Comparison of ENCODE assay signal across 8 cellular contexts in genomic region chr17:81665205-81666091, GRCh38. TPM values are rescaled to one million over a fixed set of nuclear protein-coding genes. Genes with fewer than 3 reads are reported as not detected.
A peak's percentile ranks its signal among the peaks of the same experiment; 100 is the strongest.
DNase-seq lines count a peak whose midpoint lies in the region; ATAC-seq and TF ChIP-seq lines count a peak whose summit lies in the region.

No MANE protein-coding gene starts in this region.

- no peak overlapping the region for H2AFZ ChIP-seq in Karpas-422 (ENCODE audit: low read length)
- peak overlapping the region; percentile 59 for H2AFZ ChIP-seq in neural cell (ENCODE audit: low read depth, low read length)

- DNase-seq in NCI-H748 (lab: John Stamatoyannopoulos, UW; ENCODE audit: unreplicated experiment) (peak; percentile 49), NCI-H748 treated with DMSO at 0.1 percent for 48 hours (lab: John Stamatoyannopoulos, UW) (no peak), Karpas-422 (peak; percentile 88), epithelial cell of proximal tubule (ENCODE audit: low read depth) (no peak), upper lobe of right lung (peak; percentile 78), cerebellar cortex (ENCODE audit: low spot score) (no peak)
- DNase-seq in activated CD4-positive, alpha-beta T cell treated with anti-CD3 and anti-CD28 coated beads, Interleukin-2, amount 50 U/mL, for 48 hours: peak; percentile 69 to 76

- peak overlapping the region; percentile 97 for H3K4me2 ChIP-seq in Karpas-422 (ENCODE audit: low read depth, low read length, poor library complexity, severe bottlenecking)
- peak overlapping the region; percentile 92 for H3K4me2 ChIP-seq in neural cell (ENCODE audit: low read length)

- no peak for TF ChIP-seq RAD21 in neural cell (conservative IDR thresholded peaks at IDR 0.05)

- no peaks in the 10 kb centered on the region for H3K9me2 ChIP-seq in Karpas-422 (replicated peaks; ENCODE audit: insufficient read depth, low read length)
- no peaks in the 10 kb centered on the region for H3K9me2 ChIP-seq in neural cell (ENCODE audit: insufficient read depth, low read length)

- H3K79me2 ChIP-seq in Karpas-422 (ENCODE audit: low read length) (peaks cover 43% of the 10 kb centered on the region), neural cell (replicated peaks; ENCODE audit: insufficient read depth, low read length) (peaks cover 10% of the 10 kb centered on the region)

- H4K20me1 ChIP-seq in Karpas-422 (ENCODE audit: insufficient read depth, low read depth, low read length) (no peaks in the 10 kb centered on the region), neural cell (ENCODE audit: insufficient read depth) (no peaks in the 10 kb centered on the region)

- intact Hi-C loops in upper lobe of right lung (cut with DNase I): no loop called here

- TF ChIP-seq EP300 in neural cell (conservative IDR thresholded peaks at IDR 0.05; ENCODE audit: poor library complexity, severe bottlenecking): no peak

- TF ChIP-seq CTCF in epithelial cell of proximal tubule (conservative IDR thresholded peaks at IDR 0.05; ENCODE audit: low read depth, low read length): no peak
- TF ChIP-seq CTCF in neural cell (IDR thresholded peaks at IDR 0.05; ENCODE audit: poor library complexity, severe bottlenecking): no peak
- TF ChIP-seq CTCF in upper lobe of right lung (IDR thresholded peaks at IDR 0.05): no peak

- ATAC-seq in upper lobe of right lung: peak; percentile 45

- H3K36me3 ChIP-seq in Karpas-422 (ENCODE audit: insufficient read depth, low read length) (peaks cover 35% of the 10 kb centered on the region), neural cell (ENCODE audit: insufficient read depth, low read length) (no peaks in the 10 kb centered on the region), upper lobe of right lung (peaks cover 17% of the 10 kb centered on the region)

- H3K27ac ChIP-seq in Karpas-422 (ENCODE audit: low read length) (peak overlapping the region; percentile 86), neural cell (ENCODE audit: low read length) (peak overlapping the region; percentile 82), upper lobe of right lung (peak overlapping the region; percentile 92)

- peaks cover 24% of the 10 kb centered on the region for H3K4me1 ChIP-seq in Karpas-422 (ENCODE audit: low read length)
- peaks cover 25% of the 10 kb centered on the region for H3K4me1 ChIP-seq in upper lobe of right lung

- no peaks in the 10 kb centered on the region for H3F3A ChIP-seq in neural cell (ENCODE audit: insufficient read depth, low read length, poor library complexity, severe bottlenecking)

- H3K9me3 ChIP-seq in Karpas-422 (ENCODE audit: low read length) (no peaks in the 10 kb centered on the region), neural cell (ENCODE audit: low read length) (no peaks in the 10 kb centered on the region), upper lobe of right lung (no peaks in the 10 kb centered on the region)

- H3K27me3 ChIP-seq in Karpas-422 (ENCODE audit: low read length) (no peaks in the 10 kb centered on the region), neural cell (ENCODE audit: insufficient read depth, low read depth, low read length) (no peaks in the 10 kb centered on the region), upper lobe of right lung (no peaks in the 10 kb centered on the region)

- peak overlapping the region; percentile 99 for H3K9ac ChIP-seq in Karpas-422 (ENCODE audit: low read length)
- H3K9ac ChIP-seq in neural cell (ENCODE audit: low read length): peak overlapping the region; percentile 91

- H3K4me3 ChIP-seq in Karpas-422 (ENCODE audit: low read length) (peak overlapping the region; percentile 96), epithelial cell of proximal tubule (ENCODE audit: low read depth, low read length) (peak overlapping the region; percentile 96), neural cell (ENCODE audit: low read length) (peak overlapping the region; percentile 99), upper lobe of right lung (peak overlapping the region; percentile 99)

TF ChIP-seq in neural cell, 6 proteins besides CTCF, POLR2A, EP300 and RAD21:
- TF ChIP-seq POLR2AphosphoS5 (IDR thresholded peaks at IDR 0.05) (no peak), REST (IDR thresholded peaks at IDR 0.05; ENCODE audit: borderline replicate concordance) (no peak), MXI1 (conservative IDR thresholded peaks at IDR 0.05; ENCODE audit: poor library complexity, severe bottlenecking) (no peak), TAF1 (IDR thresholded peaks at IDR 0.05; ENCODE audit: low read depth) (no peak), SMC3 (conservative IDR thresholded peaks at IDR 0.05; ENCODE audit: poor library complexity) (no peak), EZH2 (IDR thresholded peaks at IDR 0.05; ENCODE audit: borderline replicate concordance, insufficient read depth, low read length, poor library complexity, severe bottlenecking) (no peak)

RNA-seq across cellular contexts. Expression of gene OXLD1, which starts 1.0 kb away (rescaled TPM):
- total RNA-seq in Karpas-422 (2014; rRNA removed; shearing (Covaris generic); ENCODE audit: low replicate concordance): 78.7 and 122 TPM in 2 replicates
- 24.4 and 30.6 TPM in 2 replicates for total RNA-seq in epithelial cell of proximal tubule
- polyA plus RNA-seq in neural cell: 61.0 and 64.2 TPM in 2 replicates
- polyA minus RNA-seq in neural cell: 23.8 and 29.7 TPM in 2 replicates
- 26.7 TPM for total RNA-seq in upper lobe of right lung

RNA-seq across cellular contexts. Expression of gene CCDC137, which starts 1.1 kb away (rescaled TPM):
- 8.1 and 31.9 TPM in 2 replicates for total RNA-seq in Karpas-422 (2014; rRNA removed; shearing (Covaris generic); ENCODE audit: low replicate concordance)
- total RNA-seq in epithelial cell of proximal tubule (32.7 and 33.2 TPM in 2 replicates), upper lobe of right lung (13.7 TPM)
- 12.2 and 16.1 TPM in 2 replicates for polyA plus RNA-seq in neural cell
- polyA minus RNA-seq in neural cell: 11.1 and 11.4 TPM in 2 replicates

RNA-seq across cellular contexts. Expression of gene PDE6G, which starts 9.1 kb away (rescaled TPM):
- 1.6 and 2.7 TPM in 2 replicates for total RNA-seq in Karpas-422 (2014; rRNA removed; shearing (Covaris generic); ENCODE audit: low replicate concordance)
- 14.2 and 23.5 TPM in 2 replicates for total RNA-seq in epithelial cell of proximal tubule
- not detected in 2 replicates for polyA plus RNA-seq in neural cell
- not detected in 2 replicates for polyA minus RNA-seq in neural cell
- total RNA-seq in upper lobe of right lung: 1.0 TPM

RNA-seq across cellular contexts. Expression of gene ARL16, which starts 18.1 kb away (rescaled TPM):
- total RNA-seq in Karpas-422 (2014; rRNA removed; shearing (Covaris generic); ENCODE audit: low replicate concordance): 22.4 and 40.7 TPM in 2 replicates
- 43.5 and 59.0 TPM in 2 replicates for total RNA-seq in epithelial cell of proximal tubule
- polyA plus RNA-seq in neural cell: 145 and 156 TPM in 2 replicates
- 61.4 and 62.3 TPM in 2 replicates for polyA minus RNA-seq in neural cell
- 19.5 TPM for total RNA-seq in upper lobe of right lung

RNA-seq across cellular contexts. Expression of gene HGS, which starts 18.4 kb away (rescaled TPM):
- total RNA-seq in Karpas-422 (2014; rRNA removed; shearing (Covaris generic); ENCODE audit: low replicate concordance): 57.2 and 90.1 TPM in 2 replicates
- total RNA-seq in epithelial cell of proximal tubule (122 and 144 TPM in 2 replicates), upper lobe of right lung (88.3 TPM)
- polyA plus RNA-seq in neural cell: 81.1 and 97.2 TPM in 2 replicates
- 61.5 and 68.2 TPM in 2 replicates for polyA minus RNA-seq in neural cell

Comparison
In these comparisons a context has a peak if more than half of its experiments do, and no peak if none do; other contexts are left out.
1. DNase-seq: peak in NCI-H748 (single experiment), Karpas-422 (single experiment), activated CD4-positive, alpha-beta T cell treated with anti-CD3 and anti-CD28 coated beads, Interleukin-2, amount 50 U/mL, for 48 hours (2 of 2) and upper lobe of right lung (single experiment); none in NCI-H748 treated with DMSO at 0.1 percent for 48 hours (single experiment), epithelial cell of proximal tubule (single experiment) and cerebellar cortex (single experiment).
2. Peak in every context shown above with its lines, with median percentiles within 50 percentile points of each other: H3K27ac ChIP-seq and H3K4me3 ChIP-seq.